ENCODE assay signal across 7 cellular contexts in the genomic region with DNA sequence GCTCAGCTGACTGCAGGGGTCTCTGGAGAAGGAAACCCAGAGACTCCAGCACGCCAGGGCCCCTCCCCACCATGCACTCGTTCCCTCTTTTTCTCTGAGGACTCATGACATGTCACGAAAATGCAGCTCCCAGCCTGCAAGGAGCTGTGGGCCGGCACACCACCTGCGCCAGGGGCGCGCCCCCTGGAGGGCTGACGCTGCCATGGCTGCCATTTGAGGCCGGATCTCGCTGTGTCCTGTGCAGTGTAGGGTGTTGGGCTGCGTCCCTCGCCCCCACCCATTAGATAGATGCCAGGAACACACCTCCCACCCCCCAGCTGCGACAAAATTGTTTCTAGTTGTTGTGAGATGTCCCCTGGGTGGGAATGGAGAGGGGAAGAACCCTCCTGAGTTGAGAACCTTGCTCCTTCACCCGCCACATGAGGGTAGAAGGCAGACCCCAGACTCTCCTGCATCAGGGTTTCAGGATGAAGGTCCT. TPM values are rescaled to one million over a fixed set of nuclear protein-coding genes. Genes with fewer than 3 reads are reported as not detected.
DNase-seq lines count a peak whose midpoint lies in the region; ATAC-seq, FAIRE-seq and TF ChIP-seq lines count a peak whose summit lies in the region.

No MANE protein-coding gene starts in this region.

- H3K9ac ChIP-seq in endothelial cell of umbilical vein (replicated peaks; ENCODE audit: extremely low read depth, insufficient read depth, low read length): no peak overlapping the region

- no peaks in the 10 kb centered on the region for H3K79me2 ChIP-seq in endothelial cell of umbilical vein (ENCODE audit: control insufficient read depth, insufficient read depth, low read length)

- H3K4me3 Mint-ChIP-seq in activated CD8-positive, alpha-beta memory T cell treated with anti-CD3 and anti-CD28 coated beads, Interleukin-2, amount 10 ng/mL, durations not matched to agents 7 days and 5 days: no peak overlapping the region
- no peak overlapping the region for H3K4me3 Mint-ChIP-seq in natural killer cell treated with Interleukin-12 subunit alpha and Interleukin-12 subunit beta and Interleukin-15 and Interleukin-18, amount 100 ng/mL, for 72 hours
- H3K4me3 Mint-ChIP-seq in stimulated activated naive CD8-positive, alpha-beta T cell treated with anti-CD3 and anti-CD28 coated beads, Interleukin-15, amount 100 ng/mL, for 72 hours: no peak overlapping the region

- peaks cover 0 to 2% of the 10 kb centered on the region in 2 experiments for H3K36me3 ChIP-seq in endothelial cell of umbilical vein (ENCODE audit: control insufficient read depth in 2 of 2, extremely low read depth in 1 of 2, insufficient read depth in 2 of 2, low read length in 2 of 2)

- H4K20me1 ChIP-seq in endothelial cell of umbilical vein (replicated peaks; ENCODE audit: control insufficient read depth, extremely low read depth, insufficient read depth, low read length): no peaks in the 10 kb centered on the region

- CTCF ChIA-PET in activated CD8-positive, alpha-beta memory T cell treated with anti-CD3 and anti-CD28 coated beads, Interleukin-2, amount 10 ng/mL, durations not matched to agents 7 days and 5 days (lab: Charles Lee): interaction anchor here (0.6 to 9.7 kb wide), 29 partner anchors 9 to 163 kb away, joined by 3 to 75 read pairs (median 4); a partner anchor contains a TSS
- CTCF ChIA-PET in endothelial cell of umbilical vein (lab: Charles Lee): interaction anchor here (0.6 to 4.9 kb wide), 25 partner anchors 10 to 245 kb away, joined by 3 to 57 read pairs (median 5); a partner anchor contains a TSS

- peaks cover 69% of the 10 kb centered on the region for H3K4me1 Mint-ChIP-seq in activated CD8-positive, alpha-beta memory T cell treated with anti-CD3 and anti-CD28 coated beads, Interleukin-2, amount 10 ng/mL, durations not matched to agents 7 days and 5 days
- H3K4me1 Mint-ChIP-seq in natural killer cell treated with Interleukin-12 subunit alpha and Interleukin-12 subunit beta and Interleukin-15 and Interleukin-18, amount 100 ng/mL, for 72 hours (ENCODE audit: low read depth in 2 of 2): peaks cover 36 to 42% of the 10 kb centered on the region in 2 donors
- peaks cover 73% of the 10 kb centered on the region for H3K4me1 Mint-ChIP-seq in stimulated activated naive CD8-positive, alpha-beta T cell treated with anti-CD3 and anti-CD28 coated beads, Interleukin-15, amount 100 ng/mL, for 72 hours

- H2AFZ ChIP-seq in endothelial cell of umbilical vein (ENCODE audit: low read depth, low read length): no peak overlapping the region

- intact Hi-C loops in endothelial cell of umbilical vein (cut with micrococcal nuclease): loop anchor here (1.0 to 5.0 kb wide), 3 partner anchors 64 to 159 kb away; no protein-coding TSS in a partner anchor

- dilution Hi-C loops in endothelial cell of umbilical vein (cut with MboI; ENCODE audit: extremely low pct_ligation_motif_present, low sequenced_read_pairs): no loop called here

- H3K27ac Mint-ChIP-seq in activated CD8-positive, alpha-beta memory T cell treated with anti-CD3 and anti-CD28 coated beads, Interleukin-2, amount 10 ng/mL, durations not matched to agents 7 days and 5 days: no peak overlapping the region
- peak overlapping the region in 1 of 2 donors; percentile 50 for H3K27ac Mint-ChIP-seq in natural killer cell treated with Interleukin-12 subunit alpha and Interleukin-12 subunit beta and Interleukin-15 and Interleukin-18, amount 100 ng/mL, for 72 hours
- H3K27ac Mint-ChIP-seq in stimulated activated naive CD8-positive, alpha-beta T cell treated with anti-CD3 and anti-CD28 coated beads, Interleukin-15, amount 100 ng/mL, for 72 hours: no peak overlapping the region

- no peak overlapping the region for H3K4me2 ChIP-seq in endothelial cell of umbilical vein (ENCODE audit: insufficient read depth, low read length)

- DNase-seq in NCI-H460 (ENCODE audit: extremely low read depth, low read depth): peak; percentile 56
- DNase-seq in activated CD8-positive, alpha-beta memory T cell treated with anti-CD3 and anti-CD28 coated beads, Interleukin-2, amount 10 ng/mL, durations not matched to agents 7 days and 5 days: peak; percentile 76
- DNase-seq in endothelial cell of umbilical vein (ENCODE audit: low read depth, low spot score): peak; percentile 52
- DNase-seq in natural killer cell treated with Interleukin-12 subunit alpha and Interleukin-12 subunit beta and Interleukin-15 and Interleukin-18, amount 100 ng/mL, for 72 hours (ENCODE audit: low spot score): peak; percentile 79
- DNase-seq in stimulated activated naive CD8-positive, alpha-beta T cell treated with anti-CD3 and anti-CD28 coated beads, Interleukin-15, amount 100 ng/mL, for 72 hours: peak; percentile 75 to 76
- DNase-seq in NCI-H187 treated with DMSO at 0.1 percent for 48 hours (lab: John Stamatoyannopoulos, UW): no peak

- POLR2A ChIA-PET in endothelial cell of umbilical vein (lab: Charles Lee): interaction anchor here (0.8 kb wide), 1 partner anchor 9 kb away, joined by 3 read pairs; no protein-coding TSS in a partner anchor

- H3K4me1 ChIP-seq in endothelial cell of umbilical vein (ENCODE audit: control insufficient read depth, extremely low read depth, insufficient read depth, low read length): peaks cover 8% of the 10 kb centered on the region

- no peaks in the 10 kb centered on the region for H3K9me3 ChIP-seq in endothelial cell of umbilical vein (replicated peaks; ENCODE audit: control insufficient read depth, insufficient read depth, low read length)

- no peaks in the 10 kb centered on the region for H3K9me1 ChIP-seq in endothelial cell of umbilical vein (replicated peaks; ENCODE audit: control insufficient read depth, extremely low read depth, insufficient read depth, low read length)

- H3K9me3 Mint-ChIP-seq in activated CD8-positive, alpha-beta memory T cell treated with anti-CD3 and anti-CD28 coated beads, Interleukin-2, amount 10 ng/mL, durations not matched to agents 7 days and 5 days (ENCODE audit: low read depth): no peaks in the 10 kb centered on the region
- no peaks in the 10 kb centered on the region for H3K9me3 Mint-ChIP-seq in natural killer cell treated with Interleukin-12 subunit alpha and Interleukin-12 subunit beta and Interleukin-15 and Interleukin-18, amount 100 ng/mL, for 72 hours
- H3K9me3 Mint-ChIP-seq in stimulated activated naive CD8-positive, alpha-beta T cell treated with anti-CD3 and anti-CD28 coated beads, Interleukin-15, amount 100 ng/mL, for 72 hours: no peaks in the 10 kb centered on the region

- TF ChIP-seq POLR2A in endothelial cell of umbilical vein (IDR thresholded peaks at IDR 0.05; ENCODE audit: low read depth, low read length): no peak

- H3K27me3 ChIP-seq in endothelial cell of umbilical vein (ENCODE audit: control insufficient read depth in 2 of 2, insufficient read depth in 2 of 2, low read length in 2 of 2): no peaks in the 10 kb centered on the region

- TF ChIP-seq CTCF in endothelial cell of umbilical vein (IDR thresholded peaks at IDR 0.05; ENCODE audit: extremely low read depth in 1 of 2, insufficient read depth in 1 of 2, low read depth in 1 of 2, low read length in 2 of 2): peak; percentile 96 to 98

- H3K27ac ChIP-seq in endothelial cell of umbilical vein (ENCODE audit: insufficient read depth, low read depth, low read length): no peak overlapping the region

- peak; percentile 38 for FAIRE-seq in endothelial cell of umbilical vein (lab: Jason Lieb, UNC)

- ATAC-seq in GM18867 (IDR thresholded peaks at IDR 0.05; ENCODE audit: unreplicated experiment): peak; percentile 39
- peak; percentile 87 for ATAC-seq in activated CD8-positive, alpha-beta memory T cell treated with anti-CD3 and anti-CD28 coated beads, Interleukin-2, amount 10 ng/mL, durations not matched to agents 7 days and 5 days
- ATAC-seq in natural killer cell treated with Interleukin-12 subunit alpha and Interleukin-12 subunit beta and Interleukin-15 and Interleukin-18, amount 100 ng/mL, for 72 hours: peak; percentile 73 to 83
- ATAC-seq in stimulated activated naive CD8-positive, alpha-beta T cell treated with anti-CD3 and anti-CD28 coated beads, Interleukin-15, amount 100 ng/mL, for 72 hours: peak; percentile 79

- BruUV-seq in endothelial cell of umbilical vein (replicated peaks; lab: Mats Ljungman, UMichigan): no TSS peak

- peaks cover 50% of the 10 kb centered on the region for H3K36me3 Mint-ChIP-seq in activated CD8-positive, alpha-beta memory T cell treated with anti-CD3 and anti-CD28 coated beads, Interleukin-2, amount 10 ng/mL, durations not matched to agents 7 days and 5 days
- peaks cover 13% of the 10 kb centered on the region for H3K36me3 Mint-ChIP-seq in natural killer cell treated with Interleukin-12 subunit alpha and Interleukin-12 subunit beta and Interleukin-15 and Interleukin-18, amount 100 ng/mL, for 72 hours

- no peaks in the 10 kb centered on the region for H3K27me3 Mint-ChIP-seq in activated CD8-positive, alpha-beta memory T cell treated with anti-CD3 and anti-CD28 coated beads, Interleukin-2, amount 10 ng/mL, durations not matched to agents 7 days and 5 days
- H3K27me3 Mint-ChIP-seq in natural killer cell treated with Interleukin-12 subunit alpha and Interleukin-12 subunit beta and Interleukin-15 and Interleukin-18, amount 100 ng/mL, for 72 hours: no peaks in the 10 kb centered on the region
- no peaks in the 10 kb centered on the region for H3K27me3 Mint-ChIP-seq in stimulated activated naive CD8-positive, alpha-beta T cell treated with anti-CD3 and anti-CD28 coated beads, Interleukin-15, amount 100 ng/mL, for 72 hours

- no peak overlapping the region for H3K4me3 ChIP-seq in endothelial cell of umbilical vein (replicated peaks in 1 of 3; ENCODE audit: insufficient read depth in 1 of 3, low read depth in 1 of 3, low read length in 3 of 3)

RNA-seq across cellular contexts. Expression of a gene that starts 8.2 kb away (rescaled TPM):
- 61.7 and 68.8 TPM in 2 replicates for total RNA-seq in NCI-H460 (2014; rRNA removed; shearing (Covaris generic))
- 81.5 and 85.6 TPM in 2 replicates for polyA plus RNA-seq in NCI-H460 (2014; cell fraction: nucleus; rRNA removed)
- 10 to 100 TPM; 41.2 to 80.3 TPM for total RNA-seq in activated CD8-positive, alpha-beta memory T cell treated with anti-CD3 and anti-CD28 coated beads, Interleukin-2, amount 10 ng/mL, durations not matched to agents 7 days and 5 days
- 58.6 and 65.9 TPM in 2 replicates for total RNA-seq in endothelial cell of umbilical vein
- 281 and 431 TPM in 2 replicates for polyA plus RNA-seq in endothelial cell of umbilical vein
- 97.5 and 128 TPM in 2 replicates for polyA plus RNA-seq in endothelial cell of umbilical vein (2011; cell fraction: cytosol; rRNA removed)
- polyA plus RNA-seq in endothelial cell of umbilical vein (2011; cell fraction: nucleus; rRNA removed): 46.6 and 51.0 TPM in 2 replicates
- 63.4 and 110 TPM in 2 replicates for polyA plus RNA-seq in endothelial cell of umbilical vein (2012)
- polyA minus RNA-seq in endothelial cell of umbilical vein: 144 and 146 TPM in 2 replicates
- polyA minus RNA-seq in endothelial cell of umbilical vein (2011; cell fraction: cytosol; rRNA and poly(A)+ RNA removed): 62.3 TPM
- polyA minus RNA-seq in endothelial cell of umbilical vein (2011; cell fraction: nucleus; rRNA and poly(A)+ RNA removed): 15.9 and 17.9 TPM in 2 replicates
- 100 to 1,000 TPM in 1 of 2 donors, 10 to 100 TPM in 1; 84.9 to 120 TPM for total RNA-seq in natural killer cell treated with Interleukin-12 subunit alpha and Interleukin-12 subunit beta and Interleukin-15 and Interleukin-18, amount 100 ng/mL, for 72 hours

RNA-seq across cellular contexts. Expression of a gene that starts 10.3 kb away (rescaled TPM):
- 36.4 and 40.1 TPM in 2 replicates for total RNA-seq in NCI-H460 (2014; rRNA removed; shearing (Covaris generic))
- polyA plus RNA-seq in NCI-H460 (2014; cell fraction: nucleus; rRNA removed): 50.3 and 90.1 TPM in 2 replicates
- total RNA-seq in activated CD8-positive, alpha-beta memory T cell treated with anti-CD3 and anti-CD28 coated beads, Interleukin-2, amount 10 ng/mL, durations not matched to agents 7 days and 5 days: 100 to 1,000 TPM; 145 to 164 TPM
- total RNA-seq in endothelial cell of umbilical vein: 110 and 111 TPM in 2 replicates
- 159 and 174 TPM in 2 replicates for polyA plus RNA-seq in endothelial cell of umbilical vein
- polyA plus RNA-seq in endothelial cell of umbilical vein (2011; cell fraction: cytosol; rRNA removed): 132 and 151 TPM in 2 replicates
- 73.7 and 83.5 TPM in 2 replicates for polyA plus RNA-seq in endothelial cell of umbilical vein (2011; cell fraction: nucleus; rRNA removed)
- polyA plus RNA-seq in endothelial cell of umbilical vein (2012): 55.8 and 72.4 TPM in 2 replicates
- polyA minus RNA-seq in endothelial cell of umbilical vein: 65.8 and 76.3 TPM in 2 replicates
- 114 TPM for polyA minus RNA-seq in endothelial cell of umbilical vein (2011; cell fraction: cytosol; rRNA and poly(A)+ RNA removed)
- polyA minus RNA-seq in endothelial cell of umbilical vein (2011; cell fraction: nucleus; rRNA and poly(A)+ RNA removed): 23.5 and 26.9 TPM in 2 replicates
- 100 to 1,000 TPM in 1 of 2 donors, 10 to 100 TPM in 1; 66.8 to 138 TPM for total RNA-seq in natural killer cell treated with Interleukin-12 subunit alpha and Interleukin-12 subunit beta and Interleukin-15 and Interleukin-18, amount 100 ng/mL, for 72 hours

RNA-seq across cellular contexts. Expression of a gene that starts 10.6 kb away (rescaled TPM):
- 63.2 and 75.6 TPM in 2 replicates for total RNA-seq in NCI-H460 (2014; rRNA removed; shearing (Covaris generic))
- 30.5 and 63.4 TPM in 2 replicates for polyA plus RNA-seq in NCI-H460 (2014; cell fraction: nucleus; rRNA removed)
- 10 to 100 TPM; 17.1 to 24.2 TPM for total RNA-seq in activated CD8-positive, alpha-beta memory T cell treated with anti-CD3 and anti-CD28 coated beads, Interleukin-2, amount 10 ng/mL, durations not matched to agents 7 days and 5 days
- 33.5 and 46.3 TPM in 2 replicates for total RNA-seq in endothelial cell of umbilical vein
- 39.0 and 42.9 TPM in 2 replicates for polyA plus RNA-seq in endothelial cell of umbilical vein
- 51.2 and 56.3 TPM in 2 replicates for polyA plus RNA-seq in endothelial cell of umbilical vein (2011; cell fraction: cytosol; rRNA removed)
- polyA plus RNA-seq in endothelial cell of umbilical vein (2011; cell fraction: nucleus; rRNA removed): 41.7 and 57.7 TPM in 2 replicates
- polyA plus RNA-seq in endothelial cell of umbilical vein (2012): 38.3 and 56.8 TPM in 2 replicates
- 41.5 and 53.4 TPM in 2 replicates for polyA minus RNA-seq in endothelial cell of umbilical vein
- 21.1 TPM for polyA minus RNA-seq in endothelial cell of umbilical vein (2011; cell fraction: cytosol; rRNA and poly(A)+ RNA removed)
- polyA minus RNA-seq in endothelial cell of umbilical vein (2011; cell fraction: nucleus; rRNA and poly(A)+ RNA removed): 11.2 and 16.5 TPM in 2 replicates
- 10 to 100 TPM; 17.0 to 49.7 TPM for total RNA-seq in natural killer cell treated with Interleukin-12 subunit alpha and Interleukin-12 subunit beta and Interleukin-15 and Interleukin-18, amount 100 ng/mL, for 72 hours

RNA-seq across cellular contexts. Expression of a gene that starts 30.4 kb away (rescaled TPM):
- total RNA-seq in NCI-H460 (2014; rRNA removed; shearing (Covaris generic)): not detected in 2 replicates
- polyA plus RNA-seq in NCI-H460 (2014; cell fraction: nucleus; rRNA removed): not detected in 2 replicates
- not detected for total RNA-seq in activated CD8-positive, alpha-beta memory T cell treated with anti-CD3 and anti-CD28 coated beads, Interleukin-2, amount 10 ng/mL, durations not matched to agents 7 days and 5 days
- not detected in 2 replicates for total RNA-seq in endothelial cell of umbilical vein
- polyA plus RNA-seq in endothelial cell of umbilical vein: not detected in 2 replicates
- polyA plus RNA-seq in endothelial cell of umbilical vein (2011; cell fraction: cytosol; rRNA removed): not detected in 2 replicates
- polyA plus RNA-seq in endothelial cell of umbilical vein (2011; cell fraction: nucleus; rRNA removed): not detected in 2 replicates
- polyA plus RNA-seq in endothelial cell of umbilical vein (2012): not detected in 2 replicates
- not detected in 2 replicates for polyA minus RNA-seq in endothelial cell of umbilical vein
- not detected for polyA minus RNA-seq in endothelial cell of umbilical vein (2011; cell fraction: cytosol; rRNA and poly(A)+ RNA removed)
- not detected in 2 replicates for polyA minus RNA-seq in endothelial cell of umbilical vein (2011; cell fraction: nucleus; rRNA and poly(A)+ RNA removed)
- not detected for total RNA-seq in natural killer cell treated with Interleukin-12 subunit alpha and Interleukin-12 subunit beta and Interleukin-15 and Interleukin-18, amount 100 ng/mL, for 72 hours

RNA-seq across cellular contexts. Expression of a gene that starts 37.5 kb away (rescaled TPM):
- 138 and 149 TPM in 2 replicates for total RNA-seq in NCI-H460 (2014; rRNA removed; shearing (Covaris generic))
- polyA plus RNA-seq in NCI-H460 (2014; cell fraction: nucleus; rRNA removed): 132 and 149 TPM in 2 replicates
- total RNA-seq in activated CD8-positive, alpha-beta memory T cell treated with anti-CD3 and anti-CD28 coated beads, Interleukin-2, amount 10 ng/mL, durations not matched to agents 7 days and 5 days: 10 to 100 TPM; 87.7 to 93.0 TPM
- 74.6 and 85.8 TPM in 2 replicates for total RNA-seq in endothelial cell of umbilical vein
- 26.3 and 32.8 TPM in 2 replicates for polyA plus RNA-seq in endothelial cell of umbilical vein
- 32.8 and 37.5 TPM in 2 replicates for polyA plus RNA-seq in endothelial cell of umbilical vein (2011; cell fraction: cytosol; rRNA removed)
- 17.7 and 25.5 TPM in 2 replicates for polyA plus RNA-seq in endothelial cell of umbilical vein (2011; cell fraction: nucleus; rRNA removed)
- 29.7 and 51.2 TPM in 2 replicates for polyA plus RNA-seq in endothelial cell of umbilical vein (2012)
- 25.2 and 42.4 TPM in 2 replicates for polyA minus RNA-seq in endothelial cell of umbilical vein
- polyA minus RNA-seq in endothelial cell of umbilical vein (2011; cell fraction: cytosol; rRNA and poly(A)+ RNA removed): 60.3 TPM
- 10.7 and 21.0 TPM in 2 replicates for polyA minus RNA-seq in endothelial cell of umbilical vein (2011; cell fraction: nucleus; rRNA and poly(A)+ RNA removed)
- total RNA-seq in natural killer cell treated with Interleukin-12 subunit alpha and Interleukin-12 subunit beta and Interleukin-15 and Interleukin-18, amount 100 ng/mL, for 72 hours: 100 to 1,000 TPM in 1 of 2 donors, 10 to 100 TPM in 1; 42.4 to 100 TPM
